ENCODE assay signal across 20 cellular contexts in the genomic region with DNA sequence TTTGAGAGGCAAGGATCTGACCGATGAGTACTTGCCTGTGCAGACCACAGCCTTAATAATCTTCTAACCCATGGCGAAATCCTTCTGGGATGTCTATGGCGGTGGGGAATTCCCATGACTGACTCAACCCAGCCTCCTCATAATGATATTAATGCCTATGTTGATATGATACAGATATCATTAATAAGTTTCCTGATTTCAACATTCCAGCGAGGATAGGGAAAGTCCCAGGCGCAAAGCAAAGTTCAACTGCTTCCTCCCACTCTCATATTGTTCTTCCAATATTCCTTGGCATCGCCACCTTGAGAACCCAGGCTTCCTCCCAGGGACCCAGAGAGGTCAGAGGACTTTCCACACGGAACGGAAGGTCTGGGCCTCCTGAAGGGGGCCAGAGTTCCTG.
DNase-seq lines count a peak whose midpoint lies in the region; ATAC-seq and TF ChIP-seq lines count a peak whose summit lies in the region.
"Had no signal": no experiment of that assay in that cellular context is flagged by ENCODE, and none has a peak within 500 bp of the region (broad histone marks: within the 10 kb centered on the region; RNA-seq: fewer than 3 reads in every experiment).

No MANE protein-coding gene starts in this region.

- H3K27me3 ChIP-seq in foreskin keratinocyte (no peaks in the 10 kb centered on the region), gastrocnemius medialis (no peaks in the 10 kb centered on the region)
- H3K27me3 ChIP-seq: BLaER1 had no signal

- H3K4me1 ChIP-seq in foreskin keratinocyte (peaks cover 13% of the 10 kb centered on the region), gastrocnemius medialis (no peaks in the 10 kb centered on the region)
- H3K4me1 ChIP-seq: BLaER1 had no signal

- TF ChIP-seq POLR2A in gastrocnemius medialis (IDR thresholded peaks at IDR 0.05) = no peak

- H3K9me3 ChIP-seq in gastrocnemius medialis = no peaks in the 10 kb centered on the region
- H3K9me3 ChIP-seq: BLaER1 had no signal

- DNase-seq in AG20443 (ENCODE audit: low spot score) (peak; percentile 2), foreskin keratinocyte (peak; percentile 47 to 77), mucosa of gallbladder (ENCODE audit: low spot score) (peak; percentile 16), gastrocnemius medialis (no peak), NCI-H146 treated with DMSO at 0.1 percent for 48 hours (lab: John Stamatoyannopoulos, UW; ENCODE audit: unreplicated experiment) (no peak)
- DNase-seq: CD4-positive, CD25-positive, alpha-beta regulatory T cell; NCI-H1092 treated with DMSO at 0.1 percent for 48 hours; NCI-H1436; NCI-H187 treated with DMSO at 0.1 percent for 48 hours; NCI-H2171 treated with DMSO at 0.1 percent for 48 hours; NCI-H446; NCI-H524 treated with DMSO at 0.1 percent for 48 hours; NCI-H82; NK-92 treated with Interleukin-12 subunit alpha and Interleukin-12 subunit beta, amount 100 ng/mL, for 24 hours; Right ventricle myocardium superior had no signal

- intact Hi-C loops in gastrocnemius medialis (cut with DNase I; ENCODE audit: low total_unique reads) = no loop called here

- in situ Hi-C loops in gastrocnemius medialis (cut with MboI; ENCODE audit: low sequenced_read_pairs in 4 of 4) = no loop called here

- ATAC-seq in foreskin keratinocyte (peak; percentile 73), gastrocnemius medialis (no peak), HG03108 (IDR thresholded peaks at IDR 0.05; ENCODE audit: unreplicated experiment) (no peak)
- ATAC-seq: HCT116 had no signal

- no peaks in the 10 kb centered on the region for H3K36me3 ChIP-seq in gastrocnemius medialis
- H3K36me3 ChIP-seq: BLaER1 had no signal

- H3K27ac ChIP-seq in VCaP (peak overlapping the region; percentile 30; the same call in 1 of the 2 replicates), foreskin keratinocyte (no peak overlapping the region), gastrocnemius medialis (no peak overlapping the region)
- H3K27ac ChIP-seq: BLaER1, PC-9 had no signal

- no peak overlapping the region for H3K4me3 ChIP-seq in gastrocnemius medialis
- H3K4me3 ChIP-seq: BLaER1, PC-9 had no signal

- no peak for TF ChIP-seq CTCF in VCaP (conservative IDR thresholded peaks at IDR 0.05)
- no peak for TF ChIP-seq CTCF in foreskin keratinocyte (conservative IDR thresholded peaks at IDR 0.05)
- no peak for TF ChIP-seq CTCF in gastrocnemius medialis (IDR thresholded peaks at IDR 0.05 in 4 of 5, conservative IDR thresholded peaks at IDR 0.05 in 1 of 5)

Comparison
In these comparisons a context has a peak if more than half of its experiments do, and no peak if none do; other contexts are left out.
1. DNase-seq: peak in AG20443 (single experiment), foreskin keratinocyte (2 of 2) and mucosa of gallbladder (single experiment); none in gastrocnemius medialis (0 of 2) and NCI-H146 treated with DMSO at 0.1 percent for 48 hours (single experiment).